Comparison of ENCODE assay signal across 15 cellular contexts in genomic region chr1:225699336-225699735, GRCh38. TPM values are rescaled to one million over a fixed set of nuclear protein-coding genes. Genes with fewer than 3 reads are reported as not detected.
A peak's percentile ranks its signal among the peaks of the same experiment; 100 is the strongest.
DNase-seq lines count a peak whose midpoint lies in the region; ATAC-seq, FAIRE-seq and TF ChIP-seq lines count a peak whose summit lies in the region.
"Had no signal": no experiment of that assay in that cellular context is flagged by ENCODE, and none has a peak within 500 bp of the region (broad histone marks: within the 10 kb centered on the region; RNA-seq: fewer than 3 reads in every experiment).

No MANE protein-coding gene starts in this region.

- WGBS in IMR-90 (ENCODE audit: extremely low coverage in 2 of 2, insufficient read length in 1 of 2), 2 experiments: 73% methylated on average over 2 of the region's 2 CpGs; no CpG with 5 or more reads in 1 of the 2 experiments
- WGBS in K562 (ENCODE audit: insufficient coverage, low coverage, missing lambda C conversion rate): 4% methylated on average over 2 of the region's 2 CpGs
- WGBS in hepatocyte (ENCODE audit: low lambda C conversion rate, missing lambda C conversion rate): 51% methylated on average over 2 of the region's 2 CpGs

- H3K79me2 ChIP-seq in K562 (ENCODE audit: control insufficient read depth, insufficient read depth, low read length) (no peaks in the 10 kb centered on the region), hepatocyte (no peaks in the 10 kb centered on the region)

- no peak for TF ChIP-seq RAD21 in IMR-90 (IDR thresholded peaks at IDR 0.05; ENCODE audit: low read length)
- TF ChIP-seq RAD21 in K562 (CRISPR knock-in tag; conservative IDR thresholded peaks at IDR 0.05 in 1 of 2, IDR thresholded peaks at IDR 0.05 in 1 of 2): no peak

- H4K5ac ChIP-seq in IMR-90 (ENCODE audit: low read depth, low read length): peak overlapping the region; percentile 41; the same call in 1 of the 2 replicates

- peak overlapping the region; percentile 5; the same call in 1 of the 2 replicates for H3K9ac ChIP-seq in IMR-90 (ENCODE audit: low read depth, low read length)
- no peak overlapping the region for H3K9ac ChIP-seq in K562 (ENCODE audit: insufficient read depth in 1 of 2, low read depth in 2 of 2, low read length in 2 of 2)
- peak overlapping the region; percentile 9 to 66 (median 17) for H3K9ac ChIP-seq in skeletal muscle tissue (ENCODE audit: low read depth in 1 of 3, low read length in 3 of 3)

- CTCF ChIA-PET in IMR-90 (lab: Yijun Ruan, JAX) (interaction anchor here (0.9 kb wide), 1 partner anchor 145 kb away, joined by 3 read pairs; no protein-coding TSS in a partner anchor), K562 (lab: Yijun Ruan, JAX; ENCODE audit: low intra/inter-chr PET ratio) (interaction anchor here (0.6 kb wide), 1 partner anchor 620 kb away, joined by 5 read pairs; no protein-coding TSS in a partner anchor)

- no peak for FAIRE-seq in K562 (lab: Jason Lieb, UNC)
- FAIRE-seq: endometrium, G401.6 had no signal

- peak overlapping the region; percentile 57 for H2BK120ac ChIP-seq in IMR-90 (ENCODE audit: low read depth, low read length)

- BruUV-seq in IMR-90 (replicated peaks; lab: Mats Ljungman, UMichigan): no TSS peak
- BruUV-seq in K562 (replicated peaks; lab: Mats Ljungman, UMichigan): no TSS peak

- H3K4me1 ChIP-seq in IMR-90 (ENCODE audit: control insufficient read depth, insufficient read depth, low read length) (peaks cover 21% of the 10 kb centered on the region), K562 (replicated peaks in 1 of 2; ENCODE audit: control insufficient read depth in 2 of 2, insufficient read depth in 2 of 2, low read length in 2 of 2) (no peaks in the 10 kb centered on the region), hepatocyte (ENCODE audit: insufficient read depth) (peaks cover 20% of the 10 kb centered on the region), skeletal muscle tissue (ENCODE audit: control insufficient read depth in 3 of 3, insufficient read depth in 3 of 3, low read length in 3 of 3) (peaks cover 22 to 27% (median 25%) of the 10 kb centered on the region in 3 donors)

- peak overlapping the region; percentile 79; the same call in 2 of the 3 replicates for H2BK15ac ChIP-seq in IMR-90 (ENCODE audit: low read depth, low read length)

- no peak overlapping the region for H3K4me3 ChIP-seq in IMR-90 (ENCODE audit: insufficient read depth, low read depth, low read length)
- no peak overlapping the region for H3K4me3 ChIP-seq in K562
- H3K4me3 ChIP-seq in hepatocyte: no peak overlapping the region
- peak overlapping the region in 1 of 3 donors; percentile 64 for H3K4me3 ChIP-seq in skeletal muscle tissue (ENCODE audit: low read length in 3 of 3)

- 0 out of 2 replicates have a peak overlapping the region, but pooled peaks have one; percentile 16 for H3K14ac ChIP-seq in IMR-90 (replicated peaks; ENCODE audit: low read depth, low read length)

- no peak for TF ChIP-seq EP300 in K562 (IDR thresholded peaks at IDR 0.05; ENCODE audit: low read length)

- DNase-seq in IMR-90: no peak
- DNase-seq in K562 (ENCODE audit: extremely low read depth in 1 of 4, low spot score in 3 of 4): no peak
- peak; percentile 19 for DNase-seq in hepatocyte (ENCODE audit: low spot score)
- no peak for DNase-seq in globus pallidus (ENCODE audit: low spot score)
- no peak for DNase-seq in midbrain (lab: John Stamatoyannopoulos, UW)
- DNase-seq in erythroblast (lab: John Stamatoyannopoulos, UW): no peak
- DNase-seq: activated CD4-positive, alpha-beta T cell treated with anti-CD3 and anti-CD28 coated beads, Interleukin-2, amount 10 ng/mL, durations not matched to agents 24 days and 14 days; activated T-cell treated with anti-CD3 and anti-CD28 coated beads, Interleukin-2, amount 50 U/mL, for 48 hours; NCI-H1417; stimulated activated CD4-positive, alpha-beta T cell treated with anti-CD3 and anti-CD28 coated beads, Interleukin-2, amount 100 ng/mL, for 48 hours had no signal

- POLR2A ChIA-PET in IMR-90 (lab: Charles Lee; ENCODE audit: unreplicated experiment): interaction anchor here (0.5 kb wide), 1 partner anchor 28 kb away, joined by 3 read pairs; no protein-coding TSS in a partner anchor
- POLR2A ChIA-PET in K562 (lab: Yijun Ruan, JAX): interaction anchor here (0.6 to 1.5 kb wide), 3 partner anchors 9 to 1216 kb away, joined by 3 to 4 read pairs (median 3); no protein-coding TSS in a partner anchor

- H2AK5ac ChIP-seq in IMR-90 (ENCODE audit: low read depth, low read length): peak overlapping the region; percentile 7; the same call in 1 of the 2 replicates

- no peak overlapping the region for H2AK9ac ChIP-seq in IMR-90 (replicated peaks; ENCODE audit: low read depth, low read length, poor library complexity)

- no peaks in the 10 kb centered on the region for H3K9me2 ChIP-seq in hepatocyte (replicated peaks; ENCODE audit: insufficient read depth)

- no peak for ATAC-seq in IMR-90 (ENCODE audit: low read depth)
- ATAC-seq in K562: no peak

- intact Hi-C loops in IMR-90 (cut with micrococcal nuclease) (loop anchor here (5.0 kb wide), 1 partner anchor 73 kb away; no protein-coding TSS in a partner anchor), K562 (cut with micrococcal nuclease) (no loop called here)

- peak overlapping the region; percentile 6; the same call in 1 of the 2 replicates for H3K18ac ChIP-seq in IMR-90 (ENCODE audit: low read depth, low read length)

- H3K27me3 ChIP-seq in IMR-90 (ENCODE audit: control insufficient read depth, insufficient read depth, low read length) (no peaks in the 10 kb centered on the region), K562 (ENCODE audit: control insufficient read depth in 2 of 2, insufficient read depth in 2 of 2, low read length in 2 of 2) (peaks cover 23 to 30% of the 10 kb centered on the region in 2 experiments), hepatocyte (no peaks in the 10 kb centered on the region), skeletal muscle tissue (ENCODE audit: control insufficient read depth in 3 of 3, insufficient read depth in 3 of 3, low read length in 3 of 3) (no peaks in the 10 kb centered on the region)

- H4K8ac ChIP-seq in IMR-90 (ENCODE audit: low read depth in 2 of 2, low read length in 2 of 2): peak overlapping the region; percentile 3 to 59; a peak in 3 of 4 replicates

- no peaks in the 10 kb centered on the region for H3K9me3 ChIP-seq in IMR-90 (ENCODE audit: control insufficient read depth, insufficient read depth, low read length)
- no peaks in the 10 kb centered on the region for H3K9me3 ChIP-seq in K562 (replicated peaks; ENCODE audit: control insufficient read depth, insufficient read depth, low read depth, low read length)
- H3K9me3 ChIP-seq in hepatocyte (ENCODE audit: low read depth): no peaks in the 10 kb centered on the region
- H3K9me3 ChIP-seq in skeletal muscle tissue (ENCODE audit: control insufficient read depth in 3 of 3, low read length in 3 of 3): no peaks in the 10 kb centered on the region

- H3K27ac ChIP-seq in IMR-90 (ENCODE audit: insufficient read depth, low read length): no peak overlapping the region
- no peak overlapping the region for H3K27ac ChIP-seq in K562 (ENCODE audit: extremely low read depth, low read depth, low read length)
- H3K27ac ChIP-seq in hepatocyte: peak overlapping the region; percentile 52
- H3K27ac ChIP-seq in skeletal muscle tissue (ENCODE audit: low read depth, low read length): peak overlapping the region; percentile 88
- H3K27ac ChIP-seq: C4-2B had no signal

- TF ChIP-seq CTCF in IMR-90 (conservative IDR thresholded peaks at IDR 0.05; ENCODE audit: low read depth, low read length) (no peak), K562 (IDR thresholded peaks at IDR 0.05 in 2 of 3, conservative IDR thresholded peaks at IDR 0.05 in 1 of 3; ENCODE audit: insufficient read depth in 2 of 3, low read depth in 1 of 3, low read length in 3 of 3) (no peak), hepatocyte (IDR thresholded peaks at IDR 0.05; ENCODE audit: poor library complexity) (no peak)

- in situ Hi-C loops in IMR-90 (cut with MboI; ENCODE audit: low sequenced_read_pairs) (no loop called here), K562 (cut with MboI) (no loop called here)

- peak overlapping the region; percentile 40; the same call in 1 of the 2 replicates for H4K91ac ChIP-seq in IMR-90 (ENCODE audit: insufficient read depth, low read depth, low read length)

- peak overlapping the region; percentile 50 for H2BK20ac ChIP-seq in IMR-90 (ENCODE audit: low read depth, low read length)

- no peak overlapping the region for H3K23ac ChIP-seq in IMR-90 (ENCODE audit: low read depth, low read length)

- H3K4me2 ChIP-seq in IMR-90 (ENCODE audit: low read depth, low read length): no peak overlapping the region
- H3K4me2 ChIP-seq in K562 (ENCODE audit: insufficient read depth, low read length): no peak overlapping the region
- peak overlapping the region; percentile 33 for H3K4me2 ChIP-seq in hepatocyte

- no peak overlapping the region; the same call in 1 of the 2 replicates for H3K4ac ChIP-seq in IMR-90 (ENCODE audit: low read depth, low read length)

- H2AFZ ChIP-seq in IMR-90 (replicated peaks; ENCODE audit: low read length, poor library complexity) (no peak overlapping the region), K562 (ENCODE audit: low read depth, low read length) (no peak overlapping the region), hepatocyte (no peak overlapping the region)

- dilution Hi-C loops in IMR-90 (cut with HindIII; ENCODE audit: low sequenced_read_pairs, unreplicated experiment): no loop called here

- peak overlapping the region; percentile 39 for H2BK5ac ChIP-seq in IMR-90 (ENCODE audit: low read depth, low read length, poor library complexity, severe bottlenecking)

- H3K36me3 ChIP-seq in IMR-90 (ENCODE audit: control insufficient read depth, insufficient read depth, low read length) (no peaks in the 10 kb centered on the region), K562 (ENCODE audit: control insufficient read depth, insufficient read depth, low read length) (no peaks in the 10 kb centered on the region), hepatocyte (replicated peaks; ENCODE audit: insufficient read depth, low read depth) (no peaks in the 10 kb centered on the region), skeletal muscle tissue (ENCODE audit: control insufficient read depth in 3 of 3, insufficient read depth in 3 of 3, low read length in 3 of 3) (no peaks in the 10 kb centered on the region)

- peaks cover 5% of the 10 kb centered on the region for H3K9me1 ChIP-seq in IMR-90 (ENCODE audit: insufficient read depth, low read length)
- no peaks in the 10 kb centered on the region for H3K9me1 ChIP-seq in K562 (ENCODE audit: control insufficient read depth, insufficient read depth, low read length)

- H4K20me1 ChIP-seq in IMR-90 (ENCODE audit: insufficient read depth, low read length): no peaks in the 10 kb centered on the region
- H4K20me1 ChIP-seq in K562 (replicated peaks; ENCODE audit: control insufficient read depth, insufficient read depth, low read length): no peaks in the 10 kb centered on the region
- H4K20me1 ChIP-seq in hepatocyte (ENCODE audit: insufficient read depth, poor library complexity, severe bottlenecking): no peaks in the 10 kb centered on the region

- peak overlapping the region; percentile 56; the same call in 1 of the 2 replicates for H3K56ac ChIP-seq in IMR-90 (ENCODE audit: extremely low read depth, insufficient read depth, low read length)

- H3K79me1 ChIP-seq in IMR-90 (ENCODE audit: low read depth in 1 of 2, low read length in 2 of 2): no peaks in the 10 kb centered on the region

- TF ChIP-seq POLR2A in IMR-90 (IDR thresholded peaks at IDR 0.05; ENCODE audit: low read depth, low read length) (no peak), K562 (conservative IDR thresholded peaks at IDR 0.05) (no peak), erythroblast (IDR thresholded peaks at IDR 0.05; ENCODE audit: low read length) (no peak)

RNA-seq across cellular contexts. Expression of gene ENAH, which starts 46.4 kb away (rescaled TPM):
- total RNA-seq in IMR-90 (2012; rRNA removed): 82.5 and 86.9 TPM in 2 replicates
- polyA plus RNA-seq in IMR-90 (2012; rRNA removed): 47.4 and 61.3 TPM in 2 replicates
- polyA plus RNA-seq in IMR-90 (2012; cell fraction: cytosol; rRNA removed): 7.3 and 9.4 TPM in 2 replicates
- 10.8 and 45.1 TPM in 2 replicates for polyA plus RNA-seq in IMR-90 (2012; cell fraction: nucleus; rRNA removed; ENCODE audit: low replicate concordance)
- total RNA-seq in K562 (2011; cell fraction: chromatin; rRNA removed; ENCODE audit: low replicate concordance): 0.56 and 1.1 TPM in 2 replicates
- total RNA-seq in K562 (2011; cell fraction: nucleolus; rRNA removed): under 0.01 TPM in 1 of 2 replicates, not detected in the other
- total RNA-seq in K562 (2011; cell fraction: nucleoplasm; rRNA removed): 0.15 and 0.69 TPM in 2 replicates
- 0.05 and 0.12 TPM in 2 replicates for total RNA-seq in K562 (2014; rRNA removed)
- 0.10 and 0.15 TPM in 2 replicates for total RNA-seq in K562 (2014; rRNA removed; fragmentation: Illumina TruSeq; extraction: Trizol)
- total RNA-seq in K562 (2015; rRNA removed; fragmentation: Illumina TruSeq; extraction: Trizol): 0.15 and 0.29 TPM in 2 replicates
- total RNA-seq in K562 (2021): 0.55 and 0.85 TPM in 2 replicates
- polyA plus RNA-seq in K562 (2011; rRNA removed): 0.34 and 1.2 TPM in 2 replicates
- polyA plus RNA-seq in K562 (2011; cell fraction: cytosol; rRNA removed): 0.01 and 0.10 TPM in 2 replicates
- polyA plus RNA-seq in K562 (2011; cell fraction: nucleus; rRNA removed): 0.21 and 0.44 TPM in 2 replicates
- 0.06 and 0.14 TPM in 2 replicates for polyA plus RNA-seq in K562 (2012)
- polyA plus RNA-seq in K562 (2014; fragmentation: Illumina TruSeq; extraction: Trizol): 0.06 and 0.33 TPM in 2 replicates
- under 1 TPM; 0.03 to 0.13 TPM for polyA plus RNA-seq in K562 (2014; fragmentation: Nextera tagmentation; extraction: Ambion mirVana)
- polyA plus RNA-seq in K562 (2014; rRNA removed): 0.05 TPM in 1 of 2 replicates, not detected in the other
- 1.8 and 4.3 TPM in 2 replicates for polyA minus RNA-seq in K562 (2011; rRNA and poly(A)+ RNA removed)
- 1.5 TPM in 1 of 2 replicates, not detected in the other for polyA minus RNA-seq in K562 (2011; cell fraction: cytosol; rRNA and poly(A)+ RNA removed)
- 0.22 and 0.40 TPM in 2 replicates for polyA minus RNA-seq in K562 (2011; cell fraction: nucleus; rRNA and poly(A)+ RNA removed)
- 97.4 and 115 TPM in 2 replicates for total RNA-seq in hepatocyte
- polyA plus RNA-seq in hepatocyte: 46.3 and 51.3 TPM in 2 replicates
- 38.6 TPM for total RNA-seq in skeletal muscle tissue
- total RNA-seq: T-helper 2 cell treated with Interferon-gamma antibody and Interleukin-4, amounts not matched to agents 100 ng/mL and 5 ng/mL, for 36 hours had no signal

Comparison
In these comparisons a context has a peak if more than half of its experiments do, and no peak if none do; other contexts are left out.
1. H3K27ac ChIP-seq: peak in hepatocyte (single experiment) and skeletal muscle tissue (single experiment); none in IMR-90 (single experiment) and K562 (single experiment).
2. H3K9ac ChIP-seq: peak in IMR-90 (single experiment) and skeletal muscle tissue (3 of 3); none in K562 (0 of 2).
3. RNA of gene ENAH, which starts 46.4 kb away (total RNA-seq): 97.4 to 115 TPM in hepatocyte, 82.5 to 86.9 TPM in IMR-90 and 38.6 TPM in skeletal muscle tissue (single experiment); under 0.01 to 1.1 TPM in K562; every median in the first group is over 10 times any median in the second.